ENCODE assay signal across 30 cellular contexts in the genomic region with DNA sequence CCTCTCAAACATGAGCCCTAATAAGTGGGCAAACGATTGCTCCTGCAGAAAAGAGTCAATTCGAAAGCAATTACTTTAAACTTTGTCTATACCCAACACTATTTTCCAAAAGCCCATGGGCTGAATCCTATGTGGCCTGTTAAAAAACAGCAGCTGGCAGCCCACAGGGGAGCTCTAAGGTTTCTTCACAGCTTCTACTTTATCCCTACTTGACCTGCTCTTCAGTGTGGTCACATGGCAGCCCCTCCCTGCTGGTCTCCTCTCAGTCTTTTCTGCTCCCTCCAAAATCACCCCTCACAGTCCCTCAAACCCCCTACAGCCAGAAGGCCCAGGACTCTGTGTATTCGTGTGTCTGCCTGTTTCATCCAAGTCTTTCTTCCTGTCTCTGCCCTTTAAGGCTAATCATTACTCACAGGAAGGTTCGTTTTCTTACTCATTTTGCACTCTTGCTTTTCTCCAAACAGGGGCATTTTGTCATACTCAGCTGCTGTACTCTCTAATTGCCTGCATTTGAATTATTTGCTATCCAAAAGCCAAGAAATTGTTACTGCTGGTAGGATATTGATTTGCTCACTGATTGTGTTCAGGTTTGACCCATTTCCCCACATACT.
DNase-seq lines count a peak whose midpoint lies in the region; ATAC-seq and TF ChIP-seq lines count a peak whose summit lies in the region.
"Had no signal": no experiment of that assay in that cellular context is flagged by ENCODE, and none has a peak within 500 bp of the region (broad histone marks: within the 10 kb centered on the region; RNA-seq: fewer than 3 reads in every experiment).

No MANE protein-coding gene starts in this region.

- H3K56ac ChIP-seq in IMR-90 (ENCODE audit: extremely low read depth, insufficient read depth, low read length), result no peak overlapping the region

- no peak for TF ChIP-seq RAD21 in IMR-90 (IDR thresholded peaks at IDR 0.05; ENCODE audit: low read length)

- H3K4me1 Mint-ChIP-seq in chondrocyte (ENCODE audit: low read depth), result peaks cover 31% of the 10 kb centered on the region
- H3K4me1 Mint-ChIP-seq: nephron had no signal

- H2BK20ac ChIP-seq in IMR-90 (ENCODE audit: low read depth, low read length), result no peak overlapping the region

- no peak overlapping the region for H3K4me2 ChIP-seq in IMR-90 (ENCODE audit: low read depth, low read length)

- H3K79me1 ChIP-seq in IMR-90 (ENCODE audit: low read depth in 1 of 2, low read length in 2 of 2), result no peaks in the 10 kb centered on the region; a peak in 1 of 4 replicates

- no peak overlapping the region for H3K4me3 ChIP-seq in AG04450 (ENCODE audit: low read depth, low read length)
- H3K4me3 ChIP-seq in IMR-90 (ENCODE audit: insufficient read depth, low read depth, low read length), result no peak overlapping the region
- H3K4me3 ChIP-seq: colonic mucosa, esophagus squamous epithelium, mucosa of descending colon, ovary had no signal

- CTCF ChIA-PET in AG04450 (lab: Charles Lee), result interaction anchor here (0.6 to 2.4 kb wide), 2 partner anchors 15 to 29 kb away, joined by 3 to 9 read pairs; no protein-coding TSS in a partner anchor
- CTCF ChIA-PET in IMR-90 (lab: Yijun Ruan, JAX), result no interaction called here

- H2AFZ ChIP-seq in IMR-90 (replicated peaks; ENCODE audit: low read length, poor library complexity), result no peak overlapping the region

- H3K27ac ChIP-seq in AG04450 (ENCODE audit: low read depth, low read length), result peak overlapping the region; percentile 21
- H3K27ac ChIP-seq in IMR-90 (ENCODE audit: insufficient read depth, low read length), result no peak overlapping the region; the same call in 1 of the 2 replicates
- H3K27ac ChIP-seq: colonic mucosa, esophagus squamous epithelium, ovary had no signal

- no peak overlapping the region for H2BK15ac ChIP-seq in IMR-90 (ENCODE audit: low read depth, low read length)

- H4K91ac ChIP-seq in IMR-90 (ENCODE audit: insufficient read depth, low read depth, low read length), result peak overlapping the region; percentile 39; the same call in 1 of the 2 replicates

- H3K23ac ChIP-seq in IMR-90 (ENCODE audit: low read depth, low read length), result peak overlapping the region; percentile 34; the same call in 1 of the 2 replicates

- peak overlapping the region; percentile 23; the same call in 1 of the 2 replicates for H3K18ac ChIP-seq in IMR-90 (ENCODE audit: low read depth, low read length)

- peak overlapping the region; percentile 58; the same call in 1 of the 2 replicates for H3K4ac ChIP-seq in IMR-90 (ENCODE audit: low read depth, low read length)

- H4K5ac ChIP-seq in IMR-90 (ENCODE audit: low read depth, low read length), result no peak overlapping the region

- H3K9ac ChIP-seq in IMR-90 (ENCODE audit: low read depth, low read length), result no peak overlapping the region

- 0 out of 2 replicates have a peak overlapping the region, but pooled peaks have one; percentile 15 for H2AK5ac ChIP-seq in IMR-90 (ENCODE audit: low read depth, low read length)

- intact Hi-C loops in IMR-90 (cut with micrococcal nuclease), result no loop called here

- peaks cover 15% of the 10 kb centered on the region for H3K4me1 ChIP-seq in IMR-90 (ENCODE audit: control insufficient read depth, insufficient read depth, low read length)
- H3K4me1 ChIP-seq: colonic mucosa had no signal

- 83% methylated on average over 1 of the region's 4 CpGs; no CpG with 5 or more reads in 1 of the 2 experiments for WGBS in IMR-90 (ENCODE audit: extremely low coverage in 2 of 2, insufficient read length in 1 of 2), 2 experiments

- H3K27me3 ChIP-seq in AG04450 (ENCODE audit: control insufficient read depth, insufficient read depth, low read length) (no peaks in the 10 kb centered on the region), IMR-90 (ENCODE audit: control insufficient read depth, insufficient read depth, low read length) (no peaks in the 10 kb centered on the region)
- H3K27me3 ChIP-seq: colonic mucosa, esophagus squamous epithelium, ovary had no signal

- H4K8ac ChIP-seq in IMR-90 (ENCODE audit: low read depth in 2 of 2, low read length in 2 of 2), result peak overlapping the region in 1 of 2 experiments; percentile 67; a peak in 1 of 4 replicates

- H3K9me3 Mint-ChIP-seq in chondrocyte (ENCODE audit: low read depth), result peaks cover 14% of the 10 kb centered on the region

- H3K14ac ChIP-seq in IMR-90 (replicated peaks; ENCODE audit: low read depth, low read length), result no peak overlapping the region; the same call in 1 of the 2 replicates

- in situ Hi-C loops in IMR-90 (cut with MboI; ENCODE audit: low sequenced_read_pairs), result no loop called here

- ATAC-seq in IMR-90 (ENCODE audit: low read depth) (no peak), HG03139 (IDR thresholded peaks at IDR 0.05; ENCODE audit: unreplicated experiment) (no peak)
- ATAC-seq: activated CD4-positive, CD25-positive, alpha-beta regulatory T cell treated with anti-CD3 and anti-CD28 coated beads, Interleukin-2, amount 50 U/mL, for 24 hours; effector memory CD8-positive, alpha-beta T cell; mucosa of descending colon had no signal

- no TSS peak for BruUV-seq in IMR-90 (replicated peaks; lab: Mats Ljungman, UMichigan)

- peaks cover 1% of the 10 kb centered on the region; the same call in 1 of the 2 replicates for H3K36me3 ChIP-seq in IMR-90 (ENCODE audit: control insufficient read depth, insufficient read depth, low read length)
- H3K36me3 ChIP-seq: colonic mucosa, ovary had no signal

- dilution Hi-C loops in IMR-90 (cut with HindIII; ENCODE audit: low sequenced_read_pairs, unreplicated experiment), result no loop called here

- peaks cover 18% of the 10 kb centered on the region for H3K9me3 ChIP-seq in AG04450 (ENCODE audit: control insufficient read depth, insufficient read depth, low read length)
- H3K9me3 ChIP-seq in IMR-90 (ENCODE audit: control insufficient read depth, insufficient read depth, low read length), result peaks cover 7% of the 10 kb centered on the region
- H3K9me3 ChIP-seq: colonic mucosa, esophagus squamous epithelium, mucosa of descending colon had no signal

- no peaks in the 10 kb centered on the region for H3K27me3 Mint-ChIP-seq in chondrocyte (ENCODE audit: low read depth)

- no peak overlapping the region for H2AK9ac ChIP-seq in IMR-90 (replicated peaks; ENCODE audit: low read depth, low read length, poor library complexity)

- POLR2A ChIA-PET in AG04450 (lab: Yijun Ruan, JAX), result no interaction called here
- POLR2A ChIA-PET in IMR-90 (lab: Charles Lee; ENCODE audit: unreplicated experiment), result no interaction called here

- peak overlapping the region; percentile 47; the same call in 1 of the 2 replicates for H2BK120ac ChIP-seq in IMR-90 (ENCODE audit: low read depth, low read length)

- H3K9me1 ChIP-seq in IMR-90 (ENCODE audit: insufficient read depth, low read length), result peaks cover 13% of the 10 kb centered on the region

- TF ChIP-seq POLR2A in IMR-90 (IDR thresholded peaks at IDR 0.05; ENCODE audit: low read depth, low read length), result no peak

- peak overlapping the region; percentile 66 for H2BK5ac ChIP-seq in IMR-90 (ENCODE audit: low read depth, low read length, poor library complexity, severe bottlenecking)

- H3K27ac Mint-ChIP-seq in chondrocyte (ENCODE audit: unreplicated experiment), result peak overlapping the region; percentile 38
- H3K27ac Mint-ChIP-seq: activated CD4-positive, alpha-beta memory T cell treated with anti-CD3 and anti-CD28 coated beads for 36 hours; effector memory CD8-positive, alpha-beta T cell; nephron had no signal

- no peaks in the 10 kb centered on the region for H4K20me1 ChIP-seq in IMR-90 (ENCODE audit: insufficient read depth, low read length)

- DNase-seq in AG04450 (ENCODE audit: low read depth, low spot score), result no peak
- peak; percentile 57 for DNase-seq in IMR-90
- DNase-seq in chondrocyte (ENCODE audit: low spot score), result no peak
- peak; percentile 44 for DNase-seq in foreskin melanocyte
- no peak for DNase-seq in NCI-H526 treated with DMSO at 0.1 percent for 48 hours (lab: John Stamatoyannopoulos, UW)
- DNase-seq in SW 1271 (lab: John Stamatoyannopoulos, UW), result no peak
- DNase-seq in SHP77 treated with DMSO at 0.1 percent for 48 hours (lab: John Stamatoyannopoulos, UW), result no peak
- DNase-seq: activated CD4-positive, alpha-beta memory T cell treated with anti-CD3 and anti-CD28 coated beads for 36 hours; activated CD8-positive, alpha-beta memory T cell treated with anti-CD3 and anti-CD28 coated beads, Interleukin-2, amount 50 U/mL, for 4 hours; activated naive CD4-positive, alpha-beta T cell treated with anti-CD3 and anti-CD28 coated beads, Interleukin-2, amount 50 U/mL, for 16 hours; amniotic stem cell; colonic mucosa; DMS53; effector memory CD8-positive, alpha-beta T cell; esophagus squamous epithelium; GF-D8; HCEC 1CT; KG1; mucosa of descending colon; NCI-H1436; NCI-H2081 treated with DMSO at 0.1 percent for 48 hours; NCI-H446; ovary; retina; Right ventricle myocardium superior; small intestine; trophoblast cell had no signal

- H3K36me3 Mint-ChIP-seq in chondrocyte (ENCODE audit: low read depth), result peaks cover 70% of the 10 kb centered on the region

- no peak overlapping the region for H3K4me3 Mint-ChIP-seq in chondrocyte (ENCODE audit: unreplicated experiment)
- H3K4me3 Mint-ChIP-seq: activated CD4-positive, alpha-beta memory T cell treated with anti-CD3 and anti-CD28 coated beads for 36 hours; effector memory CD8-positive, alpha-beta T cell; nephron had no signal

- TF ChIP-seq CTCF in AG04450 (IDR thresholded peaks at IDR 0.05; ENCODE audit: low read depth, low read length) (no peak), IMR-90 (conservative IDR thresholded peaks at IDR 0.05; ENCODE audit: low read depth, low read length) (no peak), chondrocyte (IDR thresholded peaks at IDR 0.05) (no peak)

TF ChIP-seq in IMR-90, 13 proteins besides CTCF, POLR2A, EP300 and RAD21 (continues in another document):
- TF ChIP-seq NFE2L2 (IDR thresholded peaks at IDR 0.05; ENCODE audit: low read depth, low read length), result no peak
- no peak for TF ChIP-seq CHD1 (IDR thresholded peaks at IDR 0.05; ENCODE audit: low read depth, low read length)
- no peak for TF ChIP-seq RCOR1 (IDR thresholded peaks at IDR 0.05; ENCODE audit: insufficient replicate concordance, low read length)
- no peak for TF ChIP-seq FOS (IDR thresholded peaks at IDR 0.05; ENCODE audit: low read depth, low read length)
- no peak for TF ChIP-seq CEBPB (IDR thresholded peaks at IDR 0.05; ENCODE audit: low read depth, low read length)
- TF ChIP-seq MXI1 (IDR thresholded peaks at IDR 0.05; ENCODE audit: borderline replicate concordance, low read depth, low read length), result no peak
- no peak for TF ChIP-seq MAFK (IDR thresholded peaks at IDR 0.05; ENCODE audit: low read depth, low read length)
- TF ChIP-seq MAZ (IDR thresholded peaks at IDR 0.05; ENCODE audit: borderline replicate concordance, low read depth, low read length), result no peak
- no peak for TF ChIP-seq SMC3 (IDR thresholded peaks at IDR 0.05; ENCODE audit: low read depth, low read length)
- TF ChIP-seq BHLHE40 (IDR thresholded peaks at IDR 0.05; ENCODE audit: low read depth, low read length), result no peak

Comparison
In these comparisons a context has a peak if more than half of its experiments do, and no peak if none do; other contexts are left out.
1. DNase-seq: peak in IMR-90 (single experiment) and foreskin melanocyte (single experiment); none in AG04450 (single experiment), chondrocyte (single experiment), NCI-H526 treated with DMSO at 0.1 percent for 48 hours (single experiment), SW 1271 (0 of 2) and SHP77 treated with DMSO at 0.1 percent for 48 hours (single experiment).